ENCODE assay signal across 17 cellular contexts in the genomic region with DNA sequence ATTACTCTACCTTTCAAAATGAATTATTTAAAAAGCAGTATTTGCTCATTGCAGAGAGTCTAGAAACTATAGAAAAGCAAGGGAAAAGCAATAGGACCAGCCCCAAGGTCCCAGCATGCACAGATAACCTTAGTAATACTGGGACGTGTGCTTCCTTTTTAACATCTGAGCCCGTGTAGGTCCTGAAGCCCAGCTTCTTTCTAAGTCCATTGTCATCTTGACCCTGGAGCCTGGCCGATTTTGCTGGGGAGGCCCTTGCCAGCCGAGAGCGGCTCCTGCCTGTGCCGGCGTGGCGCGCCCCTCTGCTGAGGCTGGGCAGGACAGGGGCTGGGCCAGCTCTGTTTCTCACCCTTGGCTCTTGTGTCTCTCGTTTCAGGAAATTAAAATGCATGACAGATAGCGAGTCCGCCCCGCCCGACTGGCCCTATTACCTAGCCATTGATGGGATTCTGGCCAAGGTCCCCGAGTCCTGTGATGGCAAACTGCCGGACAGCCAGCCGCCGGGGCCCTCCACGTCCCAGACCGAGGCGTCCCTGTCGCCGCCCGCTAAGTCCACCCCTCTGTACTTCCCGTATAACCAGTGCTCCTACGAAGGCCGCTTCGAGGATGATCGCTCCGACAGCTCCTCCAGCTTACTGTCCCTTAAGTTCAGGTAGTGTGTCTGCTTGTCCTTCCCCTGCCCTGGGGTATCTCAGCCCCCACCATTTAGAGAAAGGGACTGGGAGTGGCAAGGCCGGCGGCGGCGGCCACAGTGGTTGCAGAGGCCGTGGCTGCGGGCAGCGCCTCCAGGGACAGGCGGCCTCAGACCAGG. TPM values are rescaled to one million over a fixed set of nuclear protein-coding genes. Genes with fewer than 3 reads are reported as not detected.
DNase-seq lines count a peak whose midpoint lies in the region; ATAC-seq and TF ChIP-seq lines count a peak whose summit lies in the region.
"Had no signal": no experiment of that assay in that cellular context is flagged by ENCODE, and none has a peak within 500 bp of the region (broad histone marks: within the 10 kb centered on the region; RNA-seq: fewer than 3 reads in every experiment).

No MANE protein-coding gene starts in this region.

- no peak overlapping the region for H3K27ac Mint-ChIP-seq in nephron progenitor cell
- H3K27ac Mint-ChIP-seq in effector memory CD8-positive, alpha-beta T cell = no peak overlapping the region
- H3K27ac Mint-ChIP-seq: activated CD8-positive, alpha-beta memory T cell treated with anti-CD3 and anti-CD28 coated beads, Interleukin-2, amount 10 ng/mL, durations not matched to agents 7 days and 5 days; activated naive CD4-positive, alpha-beta T cell treated with anti-CD3 and anti-CD28 coated beads, Interleukin-2, amount 50 U/mL, for 24 hours; CD8-positive, alpha-beta T cell; stimulated activated naive CD8-positive, alpha-beta T cell treated with anti-CD3 and anti-CD28 coated beads, Interleukin-15, Interleukin-2, amounts not matched to agents 100 ng/mL and 50 ng/mL, for 24 hours had no signal

- H3K4me3 ChIP-seq in right atrium auricular region (no peak overlapping the region), upper lobe of right lung (no peak overlapping the region)
- H3K4me3 ChIP-seq: K562, tibial nerve had no signal

- H3K4me1 Mint-ChIP-seq in nephron progenitor cell = peaks cover 4% of the 10 kb centered on the region
- H3K4me1 Mint-ChIP-seq in effector memory CD8-positive, alpha-beta T cell (ENCODE audit: low read depth in 2 of 2) = peaks cover 0 to 2% of the 10 kb centered on the region in 2 donors
- H3K4me1 Mint-ChIP-seq: activated naive CD4-positive, alpha-beta T cell treated with anti-CD3 and anti-CD28 coated beads, Interleukin-2, amount 50 U/mL, for 24 hours had no signal

- H3K27me3 ChIP-seq in right atrium auricular region (no peaks in the 10 kb centered on the region), upper lobe of right lung (no peaks in the 10 kb centered on the region)
- H3K27me3 ChIP-seq: tibial nerve had no signal

- H3K9me3 Mint-ChIP-seq in nephron progenitor cell = no peaks in the 10 kb centered on the region
- no peaks in the 10 kb centered on the region for H3K9me3 Mint-ChIP-seq in effector memory CD8-positive, alpha-beta T cell
- H3K9me3 Mint-ChIP-seq: activated naive CD4-positive, alpha-beta T cell treated with anti-CD3 and anti-CD28 coated beads, Interleukin-2, amount 50 U/mL, for 24 hours; CD8-positive, alpha-beta T cell; stimulated activated naive CD8-positive, alpha-beta T cell treated with anti-CD3 and anti-CD28 coated beads, Interleukin-15, Interleukin-2, amounts not matched to agents 100 ng/mL and 50 ng/mL, for 24 hours had no signal

- H3K27ac ChIP-seq in right atrium auricular region (no peak overlapping the region), upper lobe of right lung (no peak overlapping the region)
- H3K27ac ChIP-seq: tibial nerve had no signal

- H3K4me1 ChIP-seq in right atrium auricular region (no peaks in the 10 kb centered on the region), upper lobe of right lung (no peaks in the 10 kb centered on the region)
- H3K4me1 ChIP-seq: tibial nerve had no signal

- no peak overlapping the region for H3K4me3 Mint-ChIP-seq in nephron progenitor cell
- no peak overlapping the region for H3K4me3 Mint-ChIP-seq in effector memory CD8-positive, alpha-beta T cell
- H3K4me3 Mint-ChIP-seq: activated CD8-positive, alpha-beta memory T cell treated with anti-CD3 and anti-CD28 coated beads, Interleukin-2, amount 10 ng/mL, durations not matched to agents 7 days and 5 days; activated naive CD4-positive, alpha-beta T cell treated with anti-CD3 and anti-CD28 coated beads, Interleukin-2, amount 50 U/mL, for 24 hours; CD8-positive, alpha-beta T cell; stimulated activated naive CD8-positive, alpha-beta T cell treated with anti-CD3 and anti-CD28 coated beads, Interleukin-15, Interleukin-2, amounts not matched to agents 100 ng/mL and 50 ng/mL, for 24 hours had no signal

- no peaks in the 10 kb centered on the region for H3K27me3 Mint-ChIP-seq in nephron progenitor cell (ENCODE audit: low read depth, poor library complexity)
- no peaks in the 10 kb centered on the region for H3K27me3 Mint-ChIP-seq in effector memory CD8-positive, alpha-beta T cell
- H3K27me3 Mint-ChIP-seq: activated CD8-positive, alpha-beta memory T cell treated with anti-CD3 and anti-CD28 coated beads, Interleukin-2, amount 10 ng/mL, durations not matched to agents 7 days and 5 days; activated naive CD4-positive, alpha-beta T cell treated with anti-CD3 and anti-CD28 coated beads, Interleukin-2, amount 50 U/mL, for 24 hours; stimulated activated naive CD8-positive, alpha-beta T cell treated with anti-CD3 and anti-CD28 coated beads, Interleukin-15, Interleukin-2, amounts not matched to agents 100 ng/mL and 50 ng/mL, for 24 hours had no signal

- no peaks in the 10 kb centered on the region for H3K36me3 Mint-ChIP-seq in nephron progenitor cell (ENCODE audit: low read depth)
- no peaks in the 10 kb centered on the region for H3K36me3 Mint-ChIP-seq in effector memory CD8-positive, alpha-beta T cell (ENCODE audit: insufficient read depth)
- H3K36me3 Mint-ChIP-seq: activated CD8-positive, alpha-beta memory T cell treated with anti-CD3 and anti-CD28 coated beads, Interleukin-2, amount 10 ng/mL, durations not matched to agents 7 days and 5 days; activated naive CD4-positive, alpha-beta T cell treated with anti-CD3 and anti-CD28 coated beads, Interleukin-2, amount 50 U/mL, for 24 hours had no signal

- ATAC-seq in Right ventricle myocardium inferior = no peak
- ATAC-seq in upper lobe of right lung = no peak
- ATAC-seq in effector memory CD8-positive, alpha-beta T cell (replicated peaks) = no peak
- ATAC-seq: activated CD8-positive, alpha-beta memory T cell treated with anti-CD3 and anti-CD28 coated beads, Interleukin-2, amount 10 ng/mL, durations not matched to agents 7 days and 5 days; CD8-positive, alpha-beta T cell; K562 had no signal

- H3K9me3 ChIP-seq in right atrium auricular region (no peaks in the 10 kb centered on the region), upper lobe of right lung (no peaks in the 10 kb centered on the region)
- H3K9me3 ChIP-seq: tibial nerve had no signal

- intact Hi-C loops in Right ventricle myocardium inferior (cut with DNase I) (no loop called here), cardiac septum (cut with DNase I) (no loop called here), upper lobe of right lung (cut with DNase I) (no loop called here)

- H3K36me3 ChIP-seq in right atrium auricular region = no peaks in the 10 kb centered on the region
- H3K36me3 ChIP-seq in upper lobe of right lung = no peaks in the 10 kb centered on the region

- DNase-seq in Right ventricle myocardium inferior (ENCODE audit: missing footprints) = peak; percentile 64
- DNase-seq in right atrium auricular region (ENCODE audit: low spot score) = no peak
- DNase-seq in cardiac septum (ENCODE audit: low spot score) = peak; percentile 76
- DNase-seq in nephron progenitor cell = peak; percentile 3
- peak; percentile 57 for DNase-seq in upper lobe of right lung
- DNase-seq in AG08395 (ENCODE audit: low spot score) = no peak
- no peak for DNase-seq in effector memory CD8-positive, alpha-beta T cell
- DNase-seq in SW480 (ENCODE audit: low spot score) = no peak
- DNase-seq: activated CD4-positive, alpha-beta T cell treated with anti-CD3 and anti-CD28 coated beads for 48 hours; activated CD8-positive, alpha-beta memory T cell treated with anti-CD3 and anti-CD28 coated beads, Interleukin-2, amount 10 ng/mL, durations not matched to agents 7 days and 5 days; CD8-positive, alpha-beta T cell; DMS79; stimulated activated CD4-positive, alpha-beta T cell treated with anti-CD3 and anti-CD28 coated beads, Interleukin-2, amount 100 ng/mL, for 48 hours had no signal

- TF ChIP-seq CTCF in right atrium auricular region (IDR thresholded peaks at IDR 0.05) (no peak), nephron progenitor cell (IDR thresholded peaks at IDR 0.05) (no peak), upper lobe of right lung (IDR thresholded peaks at IDR 0.05) (no peak)

RNA-seq across cellular contexts. Expression of gene MSANTD1, which starts 4.1 kb away (rescaled TPM):
- total RNA-seq in Right ventricle myocardium inferior = 0.51 TPM
- total RNA-seq in right atrium auricular region = not detected
- total RNA-seq in cardiac septum = 1.1 TPM
- total RNA-seq in upper lobe of right lung = 1.0 TPM

RNA-seq across cellular contexts. Expression of gene RGS12, which starts 39.8 kb away (rescaled TPM):
- total RNA-seq in Right ventricle myocardium inferior (21.0 TPM), right atrium auricular region (1 to 10 TPM; 7.0 to 9.9 TPM), cardiac septum (19.1 TPM), upper lobe of right lung (58.2 TPM)

Comparison
In these comparisons a context has a peak if more than half of its experiments do, and no peak if none do; other contexts are left out.
1. DNase-seq: peak in Right ventricle myocardium inferior (single experiment), cardiac septum (single experiment), nephron progenitor cell (single experiment) and upper lobe of right lung (single experiment); none in right atrium auricular region (single experiment), AG08395 (single experiment), effector memory CD8-positive, alpha-beta T cell (0 of 3) and SW480 (single experiment).